In the genomic region with DNA sequence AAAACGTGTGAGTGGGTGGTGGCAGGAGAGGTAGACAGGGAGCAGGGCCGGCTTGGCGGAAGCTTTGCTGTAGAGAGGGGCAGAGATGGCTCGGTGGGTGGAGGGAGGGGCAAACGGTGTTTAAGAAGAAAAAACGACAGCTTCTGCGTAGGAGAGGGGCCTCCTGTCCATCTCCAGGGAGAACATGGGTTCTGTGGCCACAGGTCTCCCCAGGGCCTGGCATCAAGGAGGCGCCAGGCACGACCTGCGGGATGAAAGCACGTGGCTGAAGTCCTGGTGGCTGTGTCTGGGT, we compare ENCODE assay signal across 1 cellular context.
TF ChIP-seq lines count a peak whose summit lies in the region.

No MANE protein-coding gene starts in this region.

TF ChIP-seq in HepG2, 621 proteins besides CTCF, POLR2A, EP300 and RAD21 (continued from another document and continues in another):
- TF ChIP-seq, protein P1, sequence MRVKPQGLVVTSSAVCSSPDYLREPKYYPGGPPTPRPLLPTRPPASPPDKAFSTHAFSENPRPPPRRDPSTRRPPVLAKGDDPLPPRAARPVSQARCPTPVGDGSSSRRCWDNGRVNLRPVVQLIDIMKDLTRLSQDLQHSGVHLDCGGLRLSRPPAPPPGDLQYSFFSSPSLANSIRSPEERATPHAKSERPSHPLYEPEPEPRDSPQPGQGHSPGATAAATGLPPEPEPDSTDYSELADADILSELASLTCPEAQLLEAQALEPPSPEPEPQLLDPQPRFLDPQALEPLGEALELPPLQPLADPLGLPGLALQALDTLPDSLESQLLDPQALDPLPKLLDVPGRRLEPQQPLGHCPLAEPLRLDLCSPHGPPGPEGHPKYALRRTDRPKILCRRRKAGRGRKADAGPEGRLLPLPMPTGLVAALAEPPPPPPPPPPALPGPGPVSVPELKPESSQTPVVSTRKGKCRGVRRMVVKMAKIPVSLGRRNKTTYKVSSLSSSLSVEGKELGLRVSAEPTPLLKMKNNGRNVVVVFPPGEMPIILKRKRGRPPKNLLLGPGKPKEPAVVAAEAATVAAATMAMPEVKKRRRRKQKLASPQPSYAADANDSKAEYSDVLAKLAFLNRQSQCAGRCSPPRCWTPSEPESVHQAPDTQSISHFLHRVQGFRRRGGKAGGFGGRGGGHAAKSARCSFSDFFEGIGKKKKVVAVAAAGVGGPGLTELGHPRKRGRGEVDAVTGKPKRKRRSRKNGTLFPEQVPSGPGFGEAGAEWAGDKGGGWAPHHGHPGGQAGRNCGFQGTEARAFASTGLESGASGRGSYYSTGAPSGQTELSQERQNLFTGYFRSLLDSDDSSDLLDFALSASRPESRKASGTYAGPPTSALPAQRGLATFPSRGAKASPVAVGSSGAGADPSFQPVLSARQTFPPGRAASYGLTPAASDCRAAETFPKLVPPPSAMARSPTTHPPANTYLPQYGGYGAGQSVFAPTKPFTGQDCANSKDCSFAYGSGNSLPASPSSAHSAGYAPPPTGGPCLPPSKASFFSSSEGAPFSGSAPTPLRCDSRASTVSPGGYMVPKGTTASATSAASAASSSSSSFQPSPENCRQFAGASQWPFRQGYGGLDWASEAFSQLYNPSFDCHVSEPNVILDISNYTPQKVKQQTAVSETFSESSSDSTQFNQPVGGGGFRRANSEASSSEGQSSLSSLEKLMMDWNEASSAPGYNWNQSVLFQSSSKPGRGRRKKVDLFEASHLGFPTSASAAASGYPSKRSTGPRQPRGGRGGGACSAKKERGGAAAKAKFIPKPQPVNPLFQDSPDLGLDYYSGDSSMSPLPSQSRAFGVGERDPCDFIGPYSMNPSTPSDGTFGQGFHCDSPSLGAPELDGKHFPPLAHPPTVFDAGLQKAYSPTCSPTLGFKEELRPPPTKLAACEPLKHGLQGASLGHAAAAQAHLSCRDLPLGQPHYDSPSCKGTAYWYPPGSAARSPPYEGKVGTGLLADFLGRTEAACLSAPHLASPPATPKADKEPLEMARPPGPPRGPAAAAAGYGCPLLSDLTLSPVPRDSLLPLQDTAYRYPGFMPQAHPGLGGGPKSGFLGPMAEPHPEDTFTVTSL (CRISPR knock-in tag; IDR thresholded peaks at IDR 0.05; ENCODE audit: borderline replicate concordance) = no peak
- TF ChIP-seq GPN1 (CRISPR knock-in tag; IDR thresholded peaks at IDR 0.05; ENCODE audit: borderline replicate concordance) = no peak
- TF ChIP-seq SNAI1 (CRISPR knock-in tag; IDR thresholded peaks at IDR 0.05; ENCODE audit: borderline replicate concordance) = no peak
- peak; percentile 52; the same call in 1 of the 2 replicates for TF ChIP-seq ZNF274 (CRISPR knock-in tag; IDR thresholded peaks at IDR 0.05)
- peak; percentile 64; the same call in 1 of the 2 replicates for TF ChIP-seq ZFP41 (CRISPR knock-in tag; IDR thresholded peaks at IDR 0.05; ENCODE audit: borderline replicate concordance)
- TF ChIP-seq, protein P2, sequence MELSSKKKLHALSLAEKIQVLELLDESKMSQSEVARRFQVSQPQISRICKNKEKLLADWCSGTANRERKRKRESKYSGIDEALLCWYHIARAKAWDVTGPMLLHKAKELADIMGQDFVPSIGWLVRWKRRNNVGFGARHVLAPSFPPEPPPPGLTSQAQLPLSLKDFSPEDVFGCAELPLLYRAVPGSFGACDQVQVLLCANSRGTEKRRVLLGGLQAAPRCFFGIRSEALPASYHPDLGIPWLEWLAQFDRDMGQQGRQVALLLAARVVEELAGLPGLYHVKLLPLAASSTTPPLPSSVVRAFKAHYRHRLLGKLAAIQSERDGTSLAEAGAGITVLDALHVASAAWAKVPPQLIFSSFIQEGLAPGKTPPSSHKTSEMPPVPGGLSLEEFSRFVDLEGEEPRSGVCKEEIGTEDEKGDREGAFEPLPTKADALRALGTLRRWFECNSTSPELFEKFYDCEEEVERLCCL (CRISPR knock-in tag; IDR thresholded peaks at IDR 0.05; ENCODE audit: borderline replicate concordance) = no peak
- no peak for TF ChIP-seq ZNF251 (CRISPR knock-in tag; IDR thresholded peaks at IDR 0.05)
- 0 out of 2 replicates have a peak, but pooled peaks have one; percentile 6 for TF ChIP-seq IRX3 (CRISPR knock-in tag; IDR thresholded peaks at IDR 0.05; ENCODE audit: borderline replicate concordance, low read depth)
- no peak for TF ChIP-seq REL (CRISPR knock-in tag; conservative IDR thresholded peaks at IDR 0.05)
- TF ChIP-seq, protein P3, sequence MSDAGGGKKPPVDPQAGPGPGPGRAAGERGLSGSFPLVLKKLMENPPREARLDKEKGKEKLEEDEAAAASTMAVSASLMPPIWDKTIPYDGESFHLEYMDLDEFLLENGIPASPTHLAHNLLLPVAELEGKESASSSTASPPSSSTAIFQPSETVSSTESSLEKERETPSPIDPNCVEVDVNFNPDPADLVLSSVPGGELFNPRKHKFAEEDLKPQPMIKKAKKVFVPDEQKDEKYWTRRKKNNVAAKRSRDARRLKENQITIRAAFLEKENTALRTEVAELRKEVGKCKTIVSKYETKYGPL (CRISPR knock-in tag; IDR thresholded peaks at IDR 0.05) = no peak
- TF ChIP-seq HDAC1 (CRISPR knock-in tag; IDR thresholded peaks at IDR 0.05) = no peak
- TF ChIP-seq, protein P4, sequence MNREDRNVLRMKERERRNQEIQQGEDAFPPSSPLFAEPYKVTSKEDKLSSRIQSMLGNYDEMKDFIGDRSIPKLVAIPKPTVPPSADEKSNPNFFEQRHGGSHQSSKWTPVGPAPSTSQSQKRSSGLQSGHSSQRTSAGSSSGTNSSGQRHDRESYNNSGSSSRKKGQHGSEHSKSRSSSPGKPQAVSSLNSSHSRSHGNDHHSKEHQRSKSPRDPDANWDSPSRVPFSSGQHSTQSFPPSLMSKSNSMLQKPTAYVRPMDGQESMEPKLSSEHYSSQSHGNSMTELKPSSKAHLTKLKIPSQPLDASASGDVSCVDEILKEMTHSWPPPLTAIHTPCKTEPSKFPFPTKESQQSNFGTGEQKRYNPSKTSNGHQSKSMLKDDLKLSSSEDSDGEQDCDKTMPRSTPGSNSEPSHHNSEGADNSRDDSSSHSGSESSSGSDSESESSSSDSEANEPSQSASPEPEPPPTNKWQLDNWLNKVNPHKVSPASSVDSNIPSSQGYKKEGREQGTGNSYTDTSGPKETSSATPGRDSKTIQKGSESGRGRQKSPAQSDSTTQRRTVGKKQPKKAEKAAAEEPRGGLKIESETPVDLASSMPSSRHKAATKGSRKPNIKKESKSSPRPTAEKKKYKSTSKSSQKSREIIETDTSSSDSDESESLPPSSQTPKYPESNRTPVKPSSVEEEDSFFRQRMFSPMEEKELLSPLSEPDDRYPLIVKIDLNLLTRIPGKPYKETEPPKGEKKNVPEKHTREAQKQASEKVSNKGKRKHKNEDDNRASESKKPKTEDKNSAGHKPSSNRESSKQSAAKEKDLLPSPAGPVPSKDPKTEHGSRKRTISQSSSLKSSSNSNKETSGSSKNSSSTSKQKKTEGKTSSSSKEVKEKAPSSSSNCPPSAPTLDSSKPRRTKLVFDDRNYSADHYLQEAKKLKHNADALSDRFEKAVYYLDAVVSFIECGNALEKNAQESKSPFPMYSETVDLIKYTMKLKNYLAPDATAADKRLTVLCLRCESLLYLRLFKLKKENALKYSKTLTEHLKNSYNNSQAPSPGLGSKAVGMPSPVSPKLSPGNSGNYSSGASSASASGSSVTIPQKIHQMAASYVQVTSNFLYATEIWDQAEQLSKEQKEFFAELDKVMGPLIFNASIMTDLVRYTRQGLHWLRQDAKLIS (CRISPR knock-in tag; IDR thresholded peaks at IDR 0.05) = no peak
- no peak for TF ChIP-seq ZNF235 (CRISPR knock-in tag; IDR thresholded peaks at IDR 0.05; ENCODE audit: borderline replicate concordance)
- no peak for TF ChIP-seq FOXA1 (IDR thresholded peaks at IDR 0.05)
- no peak for TF ChIP-seq FOXA1 (CRISPR knock-in tag; IDR thresholded peaks at IDR 0.05)
- TF ChIP-seq, protein P5, sequence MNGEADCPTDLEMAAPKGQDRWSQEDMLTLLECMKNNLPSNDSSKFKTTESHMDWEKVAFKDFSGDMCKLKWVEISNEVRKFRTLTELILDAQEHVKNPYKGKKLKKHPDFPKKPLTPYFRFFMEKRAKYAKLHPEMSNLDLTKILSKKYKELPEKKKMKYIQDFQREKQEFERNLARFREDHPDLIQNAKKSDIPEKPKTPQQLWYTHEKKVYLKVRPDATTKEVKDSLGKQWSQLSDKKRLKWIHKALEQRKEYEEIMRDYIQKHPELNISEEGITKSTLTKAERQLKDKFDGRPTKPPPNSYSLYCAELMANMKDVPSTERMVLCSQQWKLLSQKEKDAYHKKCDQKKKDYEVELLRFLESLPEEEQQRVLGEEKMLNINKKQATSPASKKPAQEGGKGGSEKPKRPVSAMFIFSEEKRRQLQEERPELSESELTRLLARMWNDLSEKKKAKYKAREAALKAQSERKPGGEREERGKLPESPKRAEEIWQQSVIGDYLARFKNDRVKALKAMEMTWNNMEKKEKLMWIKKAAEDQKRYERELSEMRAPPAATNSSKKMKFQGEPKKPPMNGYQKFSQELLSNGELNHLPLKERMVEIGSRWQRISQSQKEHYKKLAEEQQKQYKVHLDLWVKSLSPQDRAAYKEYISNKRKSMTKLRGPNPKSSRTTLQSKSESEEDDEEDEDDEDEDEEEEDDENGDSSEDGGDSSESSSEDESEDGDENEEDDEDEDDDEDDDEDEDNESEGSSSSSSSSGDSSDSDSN (CRISPR knock-in tag; IDR thresholded peaks at IDR 0.05) = no peak
- peak; percentile 45; the same call in 1 of the 2 replicates for TF ChIP-seq SMAD3 (CRISPR knock-in tag; IDR thresholded peaks at IDR 0.05)
- TF ChIP-seq HNRNPUL1 (IDR thresholded peaks at IDR 0.05; ENCODE audit: low read depth, low read length) = no peak
- no peak for TF ChIP-seq ZNF292 (CRISPR knock-in tag; IDR thresholded peaks at IDR 0.05; ENCODE audit: borderline replicate concordance, low read depth)
- TF ChIP-seq MYC (CRISPR knock-in tag; IDR thresholded peaks at IDR 0.05; ENCODE audit: borderline replicate concordance) = peak; percentile 93
- no peak for TF ChIP-seq ZSCAN25 (CRISPR knock-in tag; IDR thresholded peaks at IDR 0.05)
- TF ChIP-seq POLR2AphosphoS5 (IDR thresholded peaks at IDR 0.05; ENCODE audit: low read depth, low read length) = 0 out of 2 replicates have a peak, but pooled peaks have one; percentile 32
- TF ChIP-seq, protein P6, sequence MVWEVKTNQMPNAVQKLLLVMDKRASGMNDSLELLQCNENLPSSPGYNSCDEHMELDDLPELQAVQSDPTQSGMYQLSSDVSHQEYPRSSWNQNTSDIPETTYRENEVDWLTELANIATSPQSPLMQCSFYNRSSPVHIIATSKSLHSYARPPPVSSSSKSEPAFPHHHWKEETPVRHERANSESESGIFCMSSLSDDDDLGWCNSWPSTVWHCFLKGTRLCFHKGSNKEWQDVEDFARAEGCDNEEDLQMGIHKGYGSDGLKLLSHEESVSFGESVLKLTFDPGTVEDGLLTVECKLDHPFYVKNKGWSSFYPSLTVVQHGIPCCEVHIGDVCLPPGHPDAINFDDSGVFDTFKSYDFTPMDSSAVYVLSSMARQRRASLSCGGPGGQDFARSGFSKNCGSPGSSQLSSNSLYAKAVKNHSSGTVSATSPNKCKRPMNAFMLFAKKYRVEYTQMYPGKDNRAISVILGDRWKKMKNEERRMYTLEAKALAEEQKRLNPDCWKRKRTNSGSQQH (CRISPR knock-in tag; IDR thresholded peaks at IDR 0.05; ENCODE audit: low read depth) = no peak
- TF ChIP-seq IRF2 (CRISPR knock-in tag; IDR thresholded peaks at IDR 0.05) = peak; percentile 55; the same call in 1 of the 2 replicates
- no peak for TF ChIP-seq NCOR1 (IDR thresholded peaks at IDR 0.05; ENCODE audit: borderline replicate concordance, low read length)
- no peak for TF ChIP-seq KDM4B (CRISPR knock-in tag; IDR thresholded peaks at IDR 0.05)
- no peak for TF ChIP-seq ZNF75D (CRISPR knock-in tag; IDR thresholded peaks at IDR 0.05; ENCODE audit: borderline replicate concordance)
- TF ChIP-seq ZNF879 (CRISPR knock-in tag; IDR thresholded peaks at IDR 0.05) = 0 out of 2 replicates have a peak, but pooled peaks have one; percentile 75
- TF ChIP-seq, protein P7, sequence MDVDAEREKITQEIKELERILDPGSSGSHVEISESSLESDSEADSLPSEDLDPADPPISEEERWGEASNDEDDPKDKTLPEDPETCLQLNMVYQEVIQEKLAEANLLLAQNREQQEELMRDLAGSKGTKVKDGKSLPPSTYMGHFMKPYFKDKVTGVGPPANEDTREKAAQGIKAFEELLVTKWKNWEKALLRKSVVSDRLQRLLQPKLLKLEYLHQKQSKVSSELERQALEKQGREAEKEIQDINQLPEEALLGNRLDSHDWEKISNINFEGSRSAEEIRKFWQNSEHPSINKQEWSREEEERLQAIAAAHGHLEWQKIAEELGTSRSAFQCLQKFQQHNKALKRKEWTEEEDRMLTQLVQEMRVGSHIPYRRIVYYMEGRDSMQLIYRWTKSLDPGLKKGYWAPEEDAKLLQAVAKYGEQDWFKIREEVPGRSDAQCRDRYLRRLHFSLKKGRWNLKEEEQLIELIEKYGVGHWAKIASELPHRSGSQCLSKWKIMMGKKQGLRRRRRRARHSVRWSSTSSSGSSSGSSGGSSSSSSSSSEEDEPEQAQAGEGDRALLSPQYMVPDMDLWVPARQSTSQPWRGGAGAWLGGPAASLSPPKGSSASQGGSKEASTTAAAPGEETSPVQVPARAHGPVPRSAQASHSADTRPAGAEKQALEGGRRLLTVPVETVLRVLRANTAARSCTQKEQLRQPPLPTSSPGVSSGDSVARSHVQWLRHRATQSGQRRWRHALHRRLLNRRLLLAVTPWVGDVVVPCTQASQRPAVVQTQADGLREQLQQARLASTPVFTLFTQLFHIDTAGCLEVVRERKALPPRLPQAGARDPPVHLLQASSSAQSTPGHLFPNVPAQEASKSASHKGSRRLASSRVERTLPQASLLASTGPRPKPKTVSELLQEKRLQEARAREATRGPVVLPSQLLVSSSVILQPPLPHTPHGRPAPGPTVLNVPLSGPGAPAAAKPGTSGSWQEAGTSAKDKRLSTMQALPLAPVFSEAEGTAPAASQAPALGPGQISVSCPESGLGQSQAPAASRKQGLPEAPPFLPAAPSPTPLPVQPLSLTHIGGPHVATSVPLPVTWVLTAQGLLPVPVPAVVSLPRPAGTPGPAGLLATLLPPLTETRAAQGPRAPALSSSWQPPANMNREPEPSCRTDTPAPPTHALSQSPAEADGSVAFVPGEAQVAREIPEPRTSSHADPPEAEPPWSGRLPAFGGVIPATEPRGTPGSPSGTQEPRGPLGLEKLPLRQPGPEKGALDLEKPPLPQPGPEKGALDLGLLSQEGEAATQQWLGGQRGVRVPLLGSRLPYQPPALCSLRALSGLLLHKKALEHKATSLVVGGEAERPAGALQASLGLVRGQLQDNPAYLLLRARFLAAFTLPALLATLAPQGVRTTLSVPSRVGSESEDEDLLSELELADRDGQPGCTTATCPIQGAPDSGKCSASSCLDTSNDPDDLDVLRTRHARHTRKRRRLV (CRISPR knock-in tag; IDR thresholded peaks at IDR 0.05) = no peak
- TF ChIP-seq THAP11 (CRISPR knock-in tag; IDR thresholded peaks at IDR 0.05) = 0 out of 2 replicates have a peak, but pooled peaks have one; percentile 4
- no peak for TF ChIP-seq POGZ (CRISPR knock-in tag; IDR thresholded peaks at IDR 0.05)
- TF ChIP-seq ADNP (CRISPR knock-in tag; IDR thresholded peaks at IDR 0.05) = no peak
